In the genomic region with DNA sequence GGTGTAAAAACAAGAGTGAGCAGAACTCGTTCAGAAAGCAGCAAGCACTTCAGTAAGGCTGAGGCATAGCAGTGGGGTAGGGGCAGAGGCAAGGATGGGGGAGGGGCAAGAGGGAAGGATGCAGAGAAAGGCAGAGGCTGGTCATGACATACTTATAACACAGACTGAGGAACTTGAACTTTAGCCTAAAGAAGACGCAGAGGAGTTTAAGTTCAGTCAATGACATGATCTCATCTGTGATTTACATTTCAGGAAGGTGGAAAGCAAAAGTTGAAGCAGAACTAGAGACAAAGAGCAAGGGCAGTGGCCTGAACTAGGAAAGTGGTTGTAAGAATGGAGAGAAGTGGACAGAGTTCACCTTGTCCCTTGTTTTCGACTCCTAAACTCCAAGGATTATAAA, we compare ENCODE assay signal across 12 cellular contexts. TPM values are rescaled to one million over a fixed set of nuclear protein-coding genes. Genes with fewer than 3 reads are reported as not detected.
A peak's percentile ranks its signal among the peaks of the same experiment; 100 is the strongest.
DNase-seq lines count a peak whose midpoint lies in the region; ATAC-seq, FAIRE-seq and TF ChIP-seq lines count a peak whose summit lies in the region.
"Had no signal": no experiment of that assay in that cellular context is flagged by ENCODE, and none has a peak within 500 bp of the region (broad histone marks: within the 10 kb centered on the region; RNA-seq: fewer than 3 reads in every experiment).

No MANE protein-coding gene starts in this region.

- H3K9me3 Mint-ChIP-seq in T-cell (no peaks in the 10 kb centered on the region), endothelial cell (ENCODE audit: unreplicated experiment) (no peaks in the 10 kb centered on the region)
- H3K9me3 Mint-ChIP-seq: T-helper 1 cell treated with Interleukin-12 subunit alpha and Interleukin-12 subunit beta and Interleukin-4 antibody, amounts not matched to agents 30 μg/mL and 1 μg/mL, for 36 hours had no signal

- TF ChIP-seq POLR2A in GM12891 (IDR thresholded peaks at IDR 0.05; ENCODE audit: low read depth, low read length): no peak

- H3K9me2 ChIP-seq in MM.1S (replicated peaks; ENCODE audit: insufficient read depth, low read length): no peaks in the 10 kb centered on the region

- DNase-seq in GM12891 (ENCODE audit: insufficient read length, low spot score) (no peak), MM.1S (no peak), left lobe of liver (ENCODE audit: low spot score) (no peak), T-cell (no peak), endothelial cell (ENCODE audit: low spot score) (no peak), midbrain (lab: John Stamatoyannopoulos, UW) (no peak)
- DNase-seq: GM23248, NCI-H187 had no signal

- H3K36me3 ChIP-seq in MM.1S (replicated peaks; ENCODE audit: insufficient read depth, low read length): no peaks in the 10 kb centered on the region; the same call in 1 of the 2 replicates

- no peak overlapping the region for H2AFZ ChIP-seq in MM.1S (ENCODE audit: low read length)
- H2AFZ ChIP-seq: GM23248 had no signal

- no peaks in the 10 kb centered on the region for H3K27me3 ChIP-seq in MM.1S (replicated peaks; ENCODE audit: insufficient read depth, low read length)

- H3K4me1 Mint-ChIP-seq in T-cell: peaks cover 2 to 6% (median 5%) of the 10 kb centered on the region in 3 donors
- peaks cover 11% of the 10 kb centered on the region for H3K4me1 Mint-ChIP-seq in endothelial cell (ENCODE audit: unreplicated experiment)

- peaks cover 22% of the 10 kb centered on the region for H3F3A ChIP-seq in MM.1S (ENCODE audit: insufficient read depth, low read length)

- peak overlapping the region; percentile 6; the same call in 1 of the 2 replicates for H3K4me2 ChIP-seq in MM.1S (ENCODE audit: low read depth, low read length)

- CTCF ChIA-PET in T-cell (lab: Charles Lee): no interaction called here

- peaks cover 42% of the 10 kb centered on the region for H3K4me1 ChIP-seq in MM.1S (ENCODE audit: low read length)

- H3K4me3 ChIP-seq in MM.1S (ENCODE audit: low read length): no peak overlapping the region
- H3K4me3 ChIP-seq: GM23248 had no signal

- H3K27ac ChIP-seq in MM.1S (ENCODE audit: low read length): peak overlapping the region; percentile 73; the same call in 1 of the 2 replicates
- H3K27ac ChIP-seq: GM23248 had no signal

- H3K9ac ChIP-seq in MM.1S (ENCODE audit: low read length): no peak overlapping the region
- H3K9ac ChIP-seq: GM23248 had no signal

- H3K27me3 Mint-ChIP-seq in T-cell (no peaks in the 10 kb centered on the region), endothelial cell (ENCODE audit: unreplicated experiment) (no peaks in the 10 kb centered on the region)

- POLR2A ChIA-PET in T-cell (lab: Charles Lee): no interaction called here

- FAIRE-seq in GM12891 (lab: Jason Lieb, UNC): peak; percentile 74

- H3K79me2 ChIP-seq in MM.1S (ENCODE audit: low read length): peaks cover 91% of the 10 kb centered on the region

- no peak overlapping the region for H3K4me3 Mint-ChIP-seq in T-cell
- no peak overlapping the region for H3K4me3 Mint-ChIP-seq in endothelial cell (ENCODE audit: unreplicated experiment)
- H3K4me3 Mint-ChIP-seq: stimulated activated effector memory CD8-positive, alpha-beta T cell treated with anti-CD3 and anti-CD28 coated beads, Interleukin-12 subunit alpha, Interleukin-12 subunit beta, amount 100 ng/mL, for 72 hours; T-helper 1 cell treated with Interleukin-12 subunit alpha and Interleukin-12 subunit beta and Interleukin-4 antibody, amounts not matched to agents 30 μg/mL and 1 μg/mL, for 36 hours had no signal

- peak; percentile 34 for ATAC-seq in GM21576 (IDR thresholded peaks at IDR 0.05; ENCODE audit: unreplicated experiment)
- peak; percentile 40 for ATAC-seq in left lobe of liver
- no peak for ATAC-seq in T-cell (replicated peaks in 1 of 4)
- no peak for ATAC-seq in HG02870 (IDR thresholded peaks at IDR 0.05; ENCODE audit: unreplicated experiment)

- H3K9me3 ChIP-seq in MM.1S (replicated peaks; ENCODE audit: insufficient read depth, low read length): no peaks in the 10 kb centered on the region

- no peaks in the 10 kb centered on the region for H4K20me1 ChIP-seq in MM.1S (ENCODE audit: insufficient read depth, low read length)

- H3K27ac Mint-ChIP-seq in T-cell: no peak overlapping the region
- no peak overlapping the region for H3K27ac Mint-ChIP-seq in endothelial cell (ENCODE audit: unreplicated experiment)
- H3K27ac Mint-ChIP-seq: stimulated activated effector memory CD8-positive, alpha-beta T cell treated with anti-CD3 and anti-CD28 coated beads, Interleukin-12 subunit alpha, Interleukin-12 subunit beta, amount 100 ng/mL, for 72 hours; T-helper 1 cell treated with Interleukin-12 subunit alpha and Interleukin-12 subunit beta and Interleukin-4 antibody, amounts not matched to agents 30 μg/mL and 1 μg/mL, for 36 hours had no signal

- H3K36me3 Mint-ChIP-seq in T-cell (no peaks in the 10 kb centered on the region), endothelial cell (ENCODE audit: low read depth, unreplicated experiment) (no peaks in the 10 kb centered on the region)
- H3K36me3 Mint-ChIP-seq: stimulated activated effector memory CD8-positive, alpha-beta T cell treated with anti-CD3 and anti-CD28 coated beads, Interleukin-12 subunit alpha, Interleukin-12 subunit beta, amount 100 ng/mL, for 72 hours had no signal

- TF ChIP-seq CTCF in MM.1S (IDR thresholded peaks at IDR 0.05; ENCODE audit: low read length) (no peak), endothelial cell (IDR thresholded peaks at IDR 0.05; ENCODE audit: unreplicated experiment) (no peak)

TF ChIP-seq in GM12891, 5 proteins besides CTCF, POLR2A, EP300 and RAD21:
- 0 out of 2 replicates have a peak, but pooled peaks have one; percentile 7 for TF ChIP-seq SPI1 (IDR thresholded peaks at IDR 0.05; ENCODE audit: low read depth, low read length)
- TF ChIP-seq POLR2AphosphoS5 (IDR thresholded peaks at IDR 0.05; ENCODE audit: low read depth, low read length): no peak
- no peak for TF ChIP-seq PAX5 (IDR thresholded peaks at IDR 0.05; ENCODE audit: insufficient read depth, low read length, severe bottlenecking)
- no peak for TF ChIP-seq TAF1 (IDR thresholded peaks at IDR 0.05; ENCODE audit: low read depth, low read length)
- no peak for TF ChIP-seq POU2F2 (IDR thresholded peaks at IDR 0.05; ENCODE audit: low read depth, low read length)

RNA-seq across cellular contexts. Expression of a gene that starts 15.8 kb away (rescaled TPM):
- 0.64 TPM for polyA plus RNA-seq in GM12891 (2012; ENCODE audit: low read depth, missing spikeins)
- total RNA-seq in left lobe of liver (0.38 TPM), T-cell (under 1 TPM; 0.19 to 0.50 (median 0.39) TPM), endothelial cell (ENCODE audit: unreplicated experiment) (0.69 TPM)

Comparison
In these comparisons a context has a peak if more than half of its experiments do, and no peak if none do; other contexts are left out.
1. ATAC-seq: peak in GM21576 (single experiment) and left lobe of liver (single experiment); none in T-cell (0 of 4) and HG02870 (single experiment).